ENCODE assay signal across 18 cellular contexts in genomic region chr9:117076571-117077300, GRCh38.
DNase-seq lines count a peak whose midpoint lies in the region; ATAC-seq and TF ChIP-seq lines count a peak whose summit lies in the region.
"Had no signal": no experiment of that assay in that cellular context is flagged by ENCODE, and none has a peak within 500 bp of the region (broad histone marks: within the 10 kb centered on the region; RNA-seq: fewer than 3 reads in every experiment).

No MANE protein-coding gene starts in this region.

- no peak for ATAC-seq in GM23338
- ATAC-seq in activated CD4-positive, CD25-positive, alpha-beta regulatory T cell treated with anti-CD3 and anti-CD28 coated beads, Interleukin-2, amount 50 U/mL, for 24 hours = no peak
- ATAC-seq: Right ventricle myocardium inferior had no signal

- peaks cover 50% of the 10 kb centered on the region for H3K4me1 Mint-ChIP-seq in GM23338
- H3K4me1 Mint-ChIP-seq: CD4-positive, CD25-positive, alpha-beta regulatory T cell had no signal

- TF ChIP-seq CTCF in BE2C (IDR thresholded peaks at IDR 0.05; ENCODE audit: low read depth, low read length) (0 out of 2 replicates have a peak, but pooled peaks have one; percentile 12), GM23338 (conservative IDR thresholded peaks at IDR 0.05; ENCODE audit: low read depth in 2 of 2) (no peak), WERI-Rb-1 (IDR thresholded peaks at IDR 0.05; ENCODE audit: low read depth, low read length) (no peak)

- peaks cover 5% of the 10 kb centered on the region; the same call in 1 of the 3 replicates for H3K9me3 Mint-ChIP-seq in GM23338

- H3K27me3 Mint-ChIP-seq in GM23338 (ENCODE audit: insufficient read depth, low read depth, poor library complexity) = peaks cover 5% of the 10 kb centered on the region
- H3K27me3 Mint-ChIP-seq: CD4-positive, CD25-positive, alpha-beta regulatory T cell had no signal

- H3K4me3 ChIP-seq in BE2C (ENCODE audit: low read depth, low read length) (no peak overlapping the region), GM23338 (no peak overlapping the region), WERI-Rb-1 (ENCODE audit: low read depth, low read length) (no peak overlapping the region)
- H3K4me3 ChIP-seq: Peyer's patch, SK-N-MC had no signal

- H3K4me1 ChIP-seq in BE2C = peaks cover 57% of the 10 kb centered on the region
- peaks cover 43% of the 10 kb centered on the region for H3K4me1 ChIP-seq in GM23338 (ENCODE audit: insufficient read depth)
- H3K4me1 ChIP-seq: Peyer's patch had no signal

- H3K27ac Mint-ChIP-seq in GM23338 = no peak overlapping the region
- H3K27ac Mint-ChIP-seq: CD4-positive, CD25-positive, alpha-beta regulatory T cell had no signal

- no peaks in the 10 kb centered on the region for H3K79me2 ChIP-seq in GM23338 (replicated peaks; ENCODE audit: insufficient read depth)

- intact Hi-C loops in head of caudate nucleus (cut with DNase I) = loop anchor here (5.0 kb wide), 1 partner anchor 336 kb away; no protein-coding TSS in a partner anchor

- H2AFZ ChIP-seq in GM23338 = no peak overlapping the region

- H3K9me2 ChIP-seq in GM23338 (ENCODE audit: insufficient read depth) = no peaks in the 10 kb centered on the region

- no peaks in the 10 kb centered on the region for H3K9me3 ChIP-seq in BE2C
- no peaks in the 10 kb centered on the region for H3K9me3 ChIP-seq in WERI-Rb-1 (ENCODE audit: severe bottlenecking)
- H3K9me3 ChIP-seq: Peyer's patch had no signal

- no peaks in the 10 kb centered on the region for H3F3A ChIP-seq in GM23338 (replicated peaks; ENCODE audit: low read depth)

- DNase-seq in BE2C = peak; percentile 59
- DNase-seq in GM23338 (ENCODE audit: low spot score) = peak; percentile 49
- DNase-seq in NCI-H2227 (lab: John Stamatoyannopoulos, UW; ENCODE audit: unreplicated experiment) = peak; percentile 30
- DNase-seq in WERI-Rb-1 = no peak
- no peak for DNase-seq in head of caudate nucleus
- DNase-seq in GOT3 (lab: John Stamatoyannopoulos, UW) = no peak
- no peak for DNase-seq in nucleus accumbens (lab: John Stamatoyannopoulos, UW)
- DNase-seq: CD4-positive, CD25-positive, alpha-beta regulatory T cell; KG1; NCI-H187 treated with DMSO at 0.1 percent for 48 hours; NCI-H226; NCI-H774; Peyer's patch; T-helper 1 cell; T1000 had no signal

- H3K27ac ChIP-seq in GM23338 (ENCODE audit: low read depth) (no peak overlapping the region), WERI-Rb-1 (peak overlapping the region; percentile 3; the same call in 1 of the 2 replicates)
- H3K27ac ChIP-seq: Peyer's patch, SK-N-MC had no signal

- no peak overlapping the region for H3K4me2 ChIP-seq in GM23338

- no peak overlapping the region for H3K4me3 Mint-ChIP-seq in GM23338
- H3K4me3 Mint-ChIP-seq: CD4-positive, CD25-positive, alpha-beta regulatory T cell had no signal

- no peaks in the 10 kb centered on the region for H4K20me1 ChIP-seq in GM23338 (replicated peaks; ENCODE audit: insufficient read depth)

- H3K36me3 ChIP-seq in BE2C (peaks cover 11% of the 10 kb centered on the region), GM23338 (ENCODE audit: insufficient read depth) (no peaks in the 10 kb centered on the region), WERI-Rb-1 (0 out of 2 replicates have a peak, but pooled peaks cover 11% of the 10 kb centered on the region)
- H3K36me3 ChIP-seq: Peyer's patch had no signal

- no peaks in the 10 kb centered on the region; the same call in 2 of the 3 replicates for H3K36me3 Mint-ChIP-seq in GM23338 (ENCODE audit: low read depth)
- H3K36me3 Mint-ChIP-seq: CD4-positive, CD25-positive, alpha-beta regulatory T cell had no signal

- H3K27me3 ChIP-seq in BE2C (no peaks in the 10 kb centered on the region), GM23338 (ENCODE audit: insufficient read depth) (no peaks in the 10 kb centered on the region), WERI-Rb-1 (ENCODE audit: insufficient read depth, low read depth, severe bottlenecking) (no peaks in the 10 kb centered on the region)
- H3K27me3 ChIP-seq: Peyer's patch had no signal

TF ChIP-seq in GM23338, 12 proteins besides CTCF, POLR2A, EP300 and RAD21 (continues in another document):
- TF ChIP-seq NANOG (IDR thresholded peaks at IDR 0.05; ENCODE audit: borderline replicate concordance) = no peak
- no peak for TF ChIP-seq ZNF114 (CRISPR knock-in tag; IDR thresholded peaks at IDR 0.05)
- TF ChIP-seq ZNF331 (CRISPR knock-in tag; IDR thresholded peaks at IDR 0.05; ENCODE audit: low read depth) = no peak
- no peak for TF ChIP-seq JUNB (IDR thresholded peaks at IDR 0.05; ENCODE audit: unreplicated experiment)
- no peak for TF ChIP-seq POLR2AphosphoS5 (IDR thresholded peaks at IDR 0.05; ENCODE audit: low read depth)
- no peak for TF ChIP-seq REST (IDR thresholded peaks at IDR 0.05; ENCODE audit: unreplicated experiment)

Comparison
In these comparisons a context has a peak if more than half of its experiments do, and no peak if none do; other contexts are left out.
1. DNase-seq: peak in BE2C (single experiment), GM23338 (single experiment) and NCI-H2227 (single experiment); none in WERI-Rb-1 (single experiment), head of caudate nucleus (0 of 42), GOT3 (single experiment) and nucleus accumbens (0 of 56).